Comparison of ENCODE assay signal across 33 cellular contexts in genomic region chr2:146979746-146980145, GRCh38.
"Had no signal": no experiment of that assay in that cellular context is flagged by ENCODE, and none has a peak within 500 bp of the region (broad histone marks: within the 10 kb centered on the region; RNA-seq: fewer than 3 reads in every experiment).

No MANE protein-coding gene starts in this region.

- H3K36me3 Mint-ChIP-seq: activated CD4-positive, alpha-beta memory T cell treated with anti-CD3 and anti-CD28 coated beads for 36 hours; activated naive CD4-positive, alpha-beta T cell treated with anti-CD3 and anti-CD28 coated beads, Interleukin-2, amount 50 U/mL, for 72 hours; brain had no signal

- H3K27ac ChIP-seq: adrenal gland, PC-9, SJSA1, VCaP had no signal

- H3K9me3 Mint-ChIP-seq: activated B cell treated with CpG ODN at 0.5 μM for 24 hours; activated naive CD4-positive, alpha-beta T cell treated with anti-CD3 and anti-CD28 coated beads for 36 hours; brain; T-helper 2 cell treated with Interferon-gamma antibody and Interleukin-4, amounts not matched to agents 5 μg/mL and 100 μg/mL, for 36 hours had no signal

- H3K9ac ChIP-seq: SK-N-SH had no signal

- H3K9me2 ChIP-seq: SK-N-SH had no signal

- H3K27me3 ChIP-seq: adrenal gland, MG63, SJSA1 had no signal

- H3K4me2 ChIP-seq: PC-9, SK-N-SH had no signal

- H3K4me3 Mint-ChIP-seq: activated B cell treated with CpG ODN at 0.5 μM for 24 hours; activated CD4-positive, alpha-beta memory T cell treated with anti-CD3 and anti-CD28 coated beads for 36 hours; activated naive CD4-positive, alpha-beta T cell treated with anti-CD3 and anti-CD28 coated beads for 36 hours; activated T-cell treated with anti-CD3 and anti-CD28 coated beads, Interleukin-2, amount 50 U/mL, for 4 hours; activated T-helper 1 cell treated with anti-CD3 and anti-CD28 coated beads, Interleukin-12 subunit alpha, Interleukin-12 subunit beta, Interleukin-2, Interleukin-4 antibody, amounts not matched to agents 30 ng/mL and 10 ng/mL and 1 ng/mL, durations not matched to agents 14 hours and 24 hours and 36 hours; brain; T-helper 1 cell treated with Interleukin-12 subunit alpha and Interleukin-12 subunit beta and Interleukin-4 antibody, amounts not matched to agents 30 μg/mL and 1 μg/mL, for 36 hours; T-helper 2 cell treated with Interferon-gamma antibody and Interleukin-4, amounts not matched to agents 5 μg/mL and 100 μg/mL, for 36 hours had no signal

- H3K4me1 Mint-ChIP-seq: activated B cell treated with CpG ODN at 0.5 μM for 24 hours had no signal

- H3K4me3 ChIP-seq: adrenal gland, MG63, PC-9, SJSA1 had no signal

- H3K4me1 ChIP-seq: adrenal gland, SJSA1 had no signal

- H3K9me3 ChIP-seq: adrenal gland, MG63, SJSA1, SK-N-SH had no signal

- ATAC-seq: activated naive CD4-positive, alpha-beta T cell treated with anti-CD3 and anti-CD28 coated beads, Interleukin-2, amount 50 U/mL, for 72 hours; activated T-cell treated with anti-CD3 and anti-CD28 coated beads, Interleukin-2, amount 50 U/mL, for 4 hours had no signal

- H3K27me3 Mint-ChIP-seq: activated B cell treated with CpG ODN at 0.5 μM for 24 hours had no signal

- H3K36me3 ChIP-seq: adrenal gland, MG63, SJSA1 had no signal

- H2AFZ ChIP-seq: PC-9 had no signal

- H3K27ac Mint-ChIP-seq: activated B cell treated with CpG ODN at 0.5 μM for 24 hours; activated CD4-positive, alpha-beta memory T cell treated with anti-CD3 and anti-CD28 coated beads for 36 hours; activated naive CD4-positive, alpha-beta T cell treated with anti-CD3 and anti-CD28 coated beads for 36 hours; activated naive CD4-positive, alpha-beta T cell treated with anti-CD3 and anti-CD28 coated beads, Interleukin-2, amount 50 U/mL, for 72 hours; activated T-helper 1 cell treated with anti-CD3 and anti-CD28 coated beads, Interleukin-12 subunit alpha, Interleukin-12 subunit beta, Interleukin-2, Interleukin-4 antibody, amounts not matched to agents 30 ng/mL and 10 ng/mL and 1 ng/mL, durations not matched to agents 14 hours and 24 hours and 36 hours; T-helper 1 cell treated with Interleukin-12 subunit alpha and Interleukin-12 subunit beta and Interleukin-4 antibody, amounts not matched to agents 30 μg/mL and 1 μg/mL, for 36 hours; T-helper 2 cell treated with Interferon-gamma antibody and Interleukin-4, amounts not matched to agents 5 μg/mL and 100 μg/mL, for 36 hours had no signal

- DNase-seq: activated B cell treated with CpG ODN at 0.5 μM for 24 hours; activated CD4-positive, alpha-beta memory T cell treated with anti-CD3 and anti-CD28 coated beads for 36 hours; activated CD4-positive, alpha-beta T cell treated with anti-CD3 and anti-CD28 coated beads for 4 hours; activated CD4-positive, alpha-beta T cell treated with anti-CD3 and anti-CD28 coated beads, Interleukin-2, amount 50 U/mL, for 1 hour; activated CD4-positive, CD25-positive, alpha-beta regulatory T cell treated with anti-CD3 and anti-CD28 coated beads, Interleukin-2, amount 50 U/mL, for 72 hours; activated CD8-positive, alpha-beta memory T cell treated with anti-CD3 and anti-CD28 coated beads, Interleukin-2, amount 50 U/mL, for 4 hours; activated gamma-delta T cell treated with Interleukin-2 at 50 U/mL for 16 hours; activated naive CD4-positive, alpha-beta T cell treated with anti-CD3 and anti-CD28 coated beads for 36 hours; activated T-cell treated with anti-CD3 and anti-CD28 coated beads for 4 hours; activated T-cell treated with anti-CD3 and anti-CD28 coated beads, Interleukin-2, amount 50 U/mL, for 4 hours; adrenal gland; central memory CD4-positive, alpha-beta T cell; MG63; NCI-H1048; NCI-H1105 treated with DMSO at 0.1 percent for 48 hours; NCI-H1436; NCI-H1694; NCI-H1930; NCI-H2081 treated with DMSO at 0.1 percent for 48 hours; NCI-H226; NCI-H446 treated with DMSO at 0.1 percent for 48 hours; NCI-H524; NCI-H69; PC-9; SHP77; SK-N-SH had no signal
